1 cellular context compared by ENCODE assay signal in genomic region chr1:172720325-172720724, GRCh38.
TF ChIP-seq lines count a peak whose summit lies in the region.

No MANE protein-coding gene starts in this region.

TF ChIP-seq in H1, 55 proteins besides CTCF, POLR2A, EP300 and RAD21 (continued from another document):
- TF ChIP-seq CEBPB (IDR thresholded peaks at IDR 0.05; ENCODE audit: low read depth, low read length): no peak
- no peak for TF ChIP-seq NRF1 (IDR thresholded peaks at IDR 0.05; ENCODE audit: low read depth, low read length)
- no peak for TF ChIP-seq POLR2AphosphoS5 (IDR thresholded peaks at IDR 0.05; ENCODE audit: low read depth, low read length)
- no peak for TF ChIP-seq SRF (IDR thresholded peaks at IDR 0.05; ENCODE audit: low read depth, low read length)
- TF ChIP-seq TAF7 (optimal IDR thresholded peaks at IDR 0.05; ENCODE audit: borderline replicate concordance, low read depth, low read length): no peak
- TF ChIP-seq CHD2 (IDR thresholded peaks at IDR 0.05; ENCODE audit: low read length): no peak
- TF ChIP-seq SIN3A (conservative IDR thresholded peaks at IDR 0.05 in 1 of 2, IDR thresholded peaks at IDR 0.05 in 1 of 2; ENCODE audit: low read depth in 1 of 2, low read length in 2 of 2): no peak
- no peak for TF ChIP-seq BRCA1 (IDR thresholded peaks at IDR 0.05; ENCODE audit: low read depth, low read length)
